Comparison of ENCODE assay signal across 19 cellular contexts in the genomic region with DNA sequence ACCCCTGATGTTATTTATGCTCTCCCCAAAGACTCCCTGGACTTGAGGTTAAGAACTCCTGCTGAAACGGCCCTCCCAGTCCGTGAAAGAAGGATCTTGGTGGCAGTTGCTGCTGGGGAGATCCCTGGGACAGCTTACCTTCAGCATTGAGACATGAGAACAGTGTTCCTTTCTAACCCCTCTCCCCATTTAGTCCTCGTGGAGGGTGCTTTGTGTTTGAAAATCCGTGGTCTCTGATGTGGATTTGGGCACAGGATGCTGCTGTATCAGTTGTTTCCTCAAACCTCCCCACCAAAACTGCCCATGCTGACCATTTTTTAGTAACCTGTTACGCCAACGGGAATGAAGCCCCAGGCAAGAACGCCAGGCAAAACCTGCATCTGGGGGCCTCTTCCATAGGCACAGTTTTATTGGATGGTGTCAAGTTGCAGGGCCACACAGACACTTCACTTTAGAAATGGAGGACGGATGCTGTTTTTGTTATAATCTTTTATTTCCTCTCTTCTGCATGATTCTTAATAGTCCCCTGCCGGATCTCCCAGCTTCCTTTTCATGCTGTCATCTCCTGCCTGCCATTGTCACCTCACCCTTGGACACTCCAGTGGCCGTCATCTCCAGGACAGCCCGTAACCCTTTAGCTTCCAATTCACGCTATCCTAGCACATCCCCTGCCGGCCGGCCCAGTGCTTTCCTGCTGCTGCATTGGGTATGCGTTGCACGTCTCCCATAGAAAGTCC. TPM values are rescaled to one million over a fixed set of nuclear protein-coding genes. Genes with fewer than 3 reads are reported as not detected.
A peak's percentile ranks its signal among the peaks of the same experiment; 100 is the strongest.
DNase-seq lines count a peak whose midpoint lies in the region; ATAC-seq and TF ChIP-seq lines count a peak whose summit lies in the region.
"Had no signal": no experiment of that assay in that cellular context is flagged by ENCODE, and none has a peak within 500 bp of the region (broad histone marks: within the 10 kb centered on the region; RNA-seq: fewer than 3 reads in every experiment).

No MANE protein-coding gene starts in this region.

- H3K27me3 ChIP-seq in hepatocyte, result no peaks in the 10 kb centered on the region
- H3K27me3 ChIP-seq: BLaER1 treated with 17β-estradiol and CSF1 and Interleukin-3, amounts not matched to agents 10 nM and 100 nM; breast epithelium; testis had no signal

- no peak overlapping the region for H3K4me2 ChIP-seq in hepatocyte
- H3K4me2 ChIP-seq: BLaER1 treated with 17β-estradiol and CSF1 and Interleukin-3, amounts not matched to agents 10 nM and 100 nM had no signal

- TF ChIP-seq CTCF in hepatocyte (IDR thresholded peaks at IDR 0.05; ENCODE audit: poor library complexity) (peak; percentile 6), retinal pigment epithelial cell (conservative IDR thresholded peaks at IDR 0.05; ENCODE audit: low read depth, low read length) (peak; percentile 7)

- H3K4me3 ChIP-seq in hepatocyte (no peak overlapping the region), retinal pigment epithelial cell (ENCODE audit: low read length) (no peak overlapping the region)
- H3K4me3 ChIP-seq: BLaER1 treated with 17β-estradiol and CSF1 and Interleukin-3, amounts not matched to agents 10 nM and 100 nM; breast epithelium; prostate gland; testis had no signal

- H3K9me2 ChIP-seq in hepatocyte (replicated peaks; ENCODE audit: insufficient read depth), result no peaks in the 10 kb centered on the region

- H3K4me1 ChIP-seq in hepatocyte (ENCODE audit: insufficient read depth), result peaks cover 10% of the 10 kb centered on the region
- H3K4me1 ChIP-seq: breast epithelium, testis had no signal

- H3K36me3 ChIP-seq in hepatocyte (replicated peaks; ENCODE audit: insufficient read depth, low read depth), result no peaks in the 10 kb centered on the region
- H3K36me3 ChIP-seq: breast epithelium, prostate gland had no signal

- H3K9me3 ChIP-seq in hepatocyte (ENCODE audit: low read depth), result no peaks in the 10 kb centered on the region
- H3K9me3 ChIP-seq: breast epithelium, prostate gland, testis had no signal

- peak; percentile 17 for DNase-seq in DMS 273 (lab: John Stamatoyannopoulos, UW; ENCODE audit: unreplicated experiment)
- no peak for DNase-seq in DMS 273 treated with DMSO at 0.1 percent for 48 hours (lab: John Stamatoyannopoulos, UW)
- no peak for DNase-seq in hepatocyte (ENCODE audit: low spot score)
- DNase-seq in retinal pigment epithelial cell (ENCODE audit: low read depth), result no peak
- DNase-seq in cortex of kidney (lab: John Stamatoyannopoulos, UW), result no peak
- DNase-seq in glomerular visceral epithelial cell (ENCODE audit: extremely low spot score), result no peak
- DNase-seq: 8988T; head of caudate nucleus; mammary epithelial cell; naive thymus-derived CD4-positive, alpha-beta T cell; NCI-H1436 treated with DMSO at 0.1 percent for 48 hours; T-helper 17 cell; testis had no signal

- no peak overlapping the region for H2AFZ ChIP-seq in hepatocyte

- no peak for ATAC-seq in HG03521 (IDR thresholded peaks at IDR 0.05; ENCODE audit: unreplicated experiment)
- ATAC-seq: activated naive CD4-positive, alpha-beta T cell treated with anti-CD3 and anti-CD28 coated beads, Interleukin-2, amount 50 U/mL, for 72 hours; naive thymus-derived CD4-positive, alpha-beta T cell; T-helper 17 cell had no signal

- 55% methylated on average over 16 of the region's 16 CpGs for WGBS in hepatocyte (ENCODE audit: low lambda C conversion rate, missing lambda C conversion rate)

- H4K20me1 ChIP-seq in hepatocyte (ENCODE audit: insufficient read depth, poor library complexity, severe bottlenecking), result no peaks in the 10 kb centered on the region

- H3K27ac ChIP-seq in hepatocyte, result no peak overlapping the region
- H3K27ac ChIP-seq: BLaER1 treated with 17β-estradiol and CSF1 and Interleukin-3, amounts not matched to agents 10 nM and 100 nM; breast epithelium; prostate gland; testis had no signal

- peaks cover 46% of the 10 kb centered on the region for H3K79me2 ChIP-seq in hepatocyte

TF ChIP-seq in PFSK-1, 5 proteins besides CTCF, POLR2A, EP300 and RAD21:
- TF ChIP-seq TAF1 (IDR thresholded peaks at IDR 0.05; ENCODE audit: borderline replicate concordance, insufficient read depth, low read length) (no peak), FOXP2 (optimal IDR thresholded peaks at IDR 0.05; ENCODE audit: borderline replicate concordance, extremely low read depth, extremely low read length, insufficient read depth) (peak; percentile 28)

RNA-seq across cellular contexts. Expression of a gene that starts 31.7 kb away (rescaled TPM):
- 16.5 TPM for polyA plus RNA-seq in PFSK-1 (2012; ENCODE audit: insufficient read length, low read depth)
- 2.1 and 2.3 TPM in 2 replicates for total RNA-seq in hepatocyte
- 3.5 and 4.4 TPM in 2 replicates for polyA plus RNA-seq in hepatocyte
- total RNA-seq: activated naive CD4-positive, alpha-beta T cell treated with anti-CD3 and anti-CD28 coated beads, Interleukin-2, amount 50 U/mL, for 72 hours; naive thymus-derived CD4-positive, alpha-beta T cell had no signal

RNA-seq across cellular contexts. Expression of a gene that starts 52.4 kb away (rescaled TPM):
- 33.4 TPM for polyA plus RNA-seq in PFSK-1 (2012; ENCODE audit: insufficient read length, low read depth)
- 19.3 and 21.9 TPM in 2 replicates for total RNA-seq in hepatocyte
- 22.5 and 32.4 TPM in 2 replicates for polyA plus RNA-seq in hepatocyte
